Comparison of ENCODE assay signal across 1 cellular context in genomic region chr20:2798814-2799213, GRCh38.
TF ChIP-seq lines count a peak whose summit lies in the region.

No MANE protein-coding gene starts in this region.

TF ChIP-seq in K562, 482 proteins besides CTCF, POLR2A, EP300 and RAD21:
- TF ChIP-seq ZNF282 (CRISPR knock-in tag; IDR thresholded peaks at IDR 0.05) (no peak), ARID2 (IDR thresholded peaks at IDR 0.05) (no peak)
